3 cellular contexts compared by ENCODE assay signal in genomic region chr1:42722403-42722802, GRCh38. TPM values are rescaled to one million over a fixed set of nuclear protein-coding genes. Genes with fewer than 3 reads are reported as not detected.
"Had no signal": no experiment of that assay in that cellular context is flagged by ENCODE, and none has a peak within 500 bp of the region (broad histone marks: within the 10 kb centered on the region; RNA-seq: fewer than 3 reads in every experiment).

No MANE protein-coding gene starts in this region.

RNA-seq across cellular contexts. Expression of gene CLDN19, which starts 17.6 kb away (rescaled TPM):
- total RNA-seq: GM23248, H4, HFFc6 had no signal
